In the genomic region with DNA sequence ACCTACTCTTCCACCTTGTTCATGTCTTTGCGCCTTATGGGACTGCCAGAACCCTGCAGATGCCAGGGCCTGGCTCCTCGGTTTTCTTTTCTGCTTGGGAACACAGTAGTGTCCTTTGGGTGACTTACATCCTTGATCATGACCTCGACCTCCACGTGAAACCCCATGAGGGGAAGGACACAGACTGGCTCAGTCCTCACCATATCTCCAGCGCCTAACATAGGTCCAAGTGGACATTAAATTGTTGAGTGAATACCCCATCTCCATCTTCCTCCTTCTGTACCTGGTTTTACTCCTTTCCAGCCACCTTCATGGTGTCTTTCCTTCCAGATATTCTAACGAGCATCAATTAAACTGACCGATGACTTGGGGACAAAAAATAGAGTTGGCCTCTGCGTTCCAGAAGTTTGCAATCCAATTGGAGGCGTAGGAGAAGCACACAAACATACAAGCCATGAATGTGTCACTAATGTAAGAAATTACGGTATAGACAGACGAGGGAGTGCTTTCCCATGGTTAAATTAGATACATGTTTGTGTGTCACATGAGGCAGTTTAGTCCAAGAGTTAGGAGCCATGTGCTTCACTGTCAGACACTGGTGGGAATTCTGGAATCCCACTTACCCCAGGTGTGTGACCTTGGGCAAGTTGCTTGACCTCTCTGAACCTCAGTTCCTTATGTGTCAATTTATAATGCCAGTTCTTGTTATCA, we compare ENCODE assay signal across 8 cellular contexts.
DNase-seq lines count a peak whose midpoint lies in the region; ATAC-seq and TF ChIP-seq lines count a peak whose summit lies in the region.

No MANE protein-coding gene starts in this region.

- peak overlapping the region; percentile 85 to 94 for H3K27ac ChIP-seq in tibial artery

- ATAC-seq in GM18907 (IDR thresholded peaks at IDR 0.05; ENCODE audit: unreplicated experiment) (no peak), HG03097 (IDR thresholded peaks at IDR 0.05; ENCODE audit: low FRiP score, unreplicated experiment) (no peak)

- H3K9me3 ChIP-seq in adipocyte (ENCODE audit: control insufficient read depth, low read length) (no peaks in the 10 kb centered on the region), tibial artery (no peaks in the 10 kb centered on the region)

- peaks cover 23% of the 10 kb centered on the region for H3K4me1 ChIP-seq in adipocyte (ENCODE audit: control insufficient read depth, insufficient read depth, low read length)
- H3K4me1 ChIP-seq in tibial artery = peaks cover 0 to 36% (median 20%) of the 10 kb centered on the region in 4 donors

- H3K27me3 ChIP-seq in adipocyte (replicated peaks; ENCODE audit: control insufficient read depth, insufficient read depth, low read length) (no peaks in the 10 kb centered on the region), tibial artery (no peaks in the 10 kb centered on the region)

- peak overlapping the region; percentile 96 for H3K9ac ChIP-seq in adipocyte (ENCODE audit: low read length)

- H3K36me3 ChIP-seq in adipocyte (ENCODE audit: control insufficient read depth, insufficient read depth, low read length, severe bottlenecking) = no peaks in the 10 kb centered on the region
- no peaks in the 10 kb centered on the region for H3K36me3 ChIP-seq in tibial artery

- intact Hi-C loops in tibial artery (cut with DNase I; ENCODE audit: low total_unique reads) = no loop called here

- DNase-seq in activated CD8-positive, alpha-beta memory T cell treated with anti-CD3 and anti-CD28 coated beads for 48 hours (ENCODE audit: low read depth in 2 of 3, low spot score in 2 of 3) = peak in 2 of 3 experiments; percentile 10 to 32
- no peak for DNase-seq in activated CD8-positive, alpha-beta memory T cell treated with anti-CD3 and anti-CD28 coated beads, Interleukin-2, amount 50 U/mL, for 48 hours
- DNase-seq in adipocyte (ENCODE audit: low read depth) = no peak
- peak; percentile 38 for DNase-seq in left kidney (ENCODE audit: low read depth, low spot score)
- DNase-seq in tibial artery = no peak
- DNase-seq in SKM-1 treated with dmso at 0.1 percent for 144 hours (lab: John Stamatoyannopoulos, UW; ENCODE audit: unreplicated experiment) = no peak

- TF ChIP-seq CTCF in tibial artery (IDR thresholded peaks at IDR 0.05) = no peak

- H3K4me3 ChIP-seq in adipocyte (ENCODE audit: low read length) (peak overlapping the region; percentile 93), tibial artery (peak overlapping the region; percentile 78 to 92)

Comparison
In these comparisons a context has a peak if more than half of its experiments do, and no peak if none do; other contexts are left out.
1. DNase-seq: peak in activated CD8-positive, alpha-beta memory T cell treated with anti-CD3 and anti-CD28 coated beads for 48 hours (2 of 3) and left kidney (single experiment); none in activated CD8-positive, alpha-beta memory T cell treated with anti-CD3 and anti-CD28 coated beads, Interleukin-2, amount 50 U/mL, for 48 hours (single experiment), adipocyte (single experiment), tibial artery (0 of 2) and SKM-1 treated with dmso at 0.1 percent for 144 hours (single experiment).